ENCODE assay signal across 8 cellular contexts in the genomic region with DNA sequence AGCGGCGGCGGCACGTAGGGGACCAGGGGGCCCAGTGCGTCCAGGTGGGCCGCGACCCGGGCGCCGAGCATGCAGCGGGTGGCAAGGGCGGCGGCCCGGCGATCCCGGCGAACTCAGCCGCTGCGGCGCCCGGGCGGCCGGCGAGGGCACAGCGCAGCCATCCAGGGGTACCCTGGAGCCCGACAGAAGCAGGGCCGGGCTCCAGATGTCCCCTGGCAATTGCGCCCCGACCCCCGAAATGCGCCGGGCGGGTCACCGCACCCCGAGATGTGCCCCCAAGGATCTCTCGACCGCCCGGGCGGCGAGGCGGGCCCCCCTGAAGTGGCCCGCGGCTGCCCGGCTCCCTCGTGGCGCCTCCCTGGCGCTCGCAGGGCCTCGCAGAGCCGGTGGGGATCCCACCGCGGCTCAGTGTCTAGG. TPM values are rescaled to one million over a fixed set of nuclear protein-coding genes. Genes with fewer than 3 reads are reported as not detected.
DNase-seq lines count a peak whose midpoint lies in the region; ATAC-seq and TF ChIP-seq lines count a peak whose summit lies in the region.
"Not testable (repeated sequence)": the region's sequence is repeated elsewhere in the genome, so short reads cannot be mapped to it uniquely, and the experiment has no call there.

No MANE protein-coding gene starts in this region.

- H3K4me1 ChIP-seq in DND-41 (ENCODE audit: insufficient read depth, low read length) (peaks cover 83% of the 10 kb centered on the region), duodenal mucosa (ENCODE audit: control insufficient read depth in 1 of 2, insufficient read depth in 2 of 2, low read length in 2 of 2) (peaks cover 67 to 80% of the 10 kb centered on the region in 2 donors), iPS-18a (ENCODE audit: control insufficient read depth, low read depth, low read length) (peaks cover 24% of the 10 kb centered on the region), osteoblast (ENCODE audit: insufficient read depth, low read length) (peaks cover 72% of the 10 kb centered on the region), transverse colon (peaks cover 40 to 82% (median 70%) of the 10 kb centered on the region in 4 donors)

- peak overlapping the region; percentile 97 for H3K4me3 Mint-ChIP-seq in activated CD8-positive, alpha-beta T cell treated with anti-CD3 and anti-CD28 coated beads for 36 hours

- not testable (repeated sequence) for H3K9me3 Mint-ChIP-seq in activated CD8-positive, alpha-beta T cell treated with anti-CD3 and anti-CD28 coated beads for 36 hours

- POLR2A ChIA-PET in activated CD8-positive, alpha-beta T cell treated with anti-CD3 and anti-CD28 coated beads for 36 hours (lab: Charles Lee), result not testable (repeated sequence)

- in situ Hi-C loops in transverse colon (cut with MboI; ENCODE audit: low pct_ligation_motif_present in 1 of 4, low pct_unique_long_range_greater_than_20kb in 1 of 4, low sequenced_read_pairs in 3 of 4), result not testable (repeated sequence)

- TF ChIP-seq CTCF in DND-41 (IDR thresholded peaks at IDR 0.05; ENCODE audit: borderline replicate concordance, extremely low read depth, low read length, poor library complexity, severe bottlenecking); NB4 (IDR thresholded peaks at IDR 0.05; ENCODE audit: low read depth, low read length); activated CD8-positive, alpha-beta T cell treated with anti-CD3 and anti-CD28 coated beads for 36 hours (IDR thresholded peaks at IDR 0.05); osteoblast (IDR thresholded peaks at IDR 0.05; ENCODE audit: extremely low read depth, low read depth, low read length); transverse colon (IDR thresholded peaks at IDR 0.05): not testable (repeated sequence)

- not testable (repeated sequence) for TF ChIP-seq EP300 in transverse colon (IDR thresholded peaks at IDR 0.05; ENCODE audit: low read depth)

- H2AFZ ChIP-seq in DND-41 (ENCODE audit: low read depth, low read length) (peak overlapping the region; percentile 72), osteoblast (ENCODE audit: low read length) (peak overlapping the region; percentile 53)

- H3K27me3 Mint-ChIP-seq in activated CD8-positive, alpha-beta T cell treated with anti-CD3 and anti-CD28 coated beads for 36 hours, result not testable (repeated sequence)

- peak; percentile 13 for ATAC-seq in DND-41 (ENCODE audit: insufficient read depth, low read depth)
- peak; percentile 1 for ATAC-seq in HG02571 (IDR thresholded peaks at IDR 0.05; ENCODE audit: unreplicated experiment)
- not testable (repeated sequence) for ATAC-seq in activated CD8-positive, alpha-beta T cell treated with anti-CD3 and anti-CD28 coated beads for 36 hours

- peaks cover 58% of the 10 kb centered on the region for H4K20me1 ChIP-seq in DND-41 (ENCODE audit: insufficient read depth, low read length)
- peaks cover 57% of the 10 kb centered on the region for H4K20me1 ChIP-seq in osteoblast (ENCODE audit: insufficient read depth, low read length)

- WGBS in transverse colon (ENCODE audit: low coverage in 1 of 2), 2 donors, result 0% methylated on average over 2 to 33 of the region's 52 CpGs

- H3K4me2 ChIP-seq in DND-41 (ENCODE audit: insufficient read depth, low read length) (peak overlapping the region; percentile 98), osteoblast (ENCODE audit: insufficient read depth, low read length) (peak overlapping the region; percentile 100)

- H3K27ac Mint-ChIP-seq in activated CD8-positive, alpha-beta T cell treated with anti-CD3 and anti-CD28 coated beads for 36 hours, result peak overlapping the region; percentile 89

- not testable (repeated sequence) for H3K27ac ChIP-seq in DND-41 (ENCODE audit: low read length); duodenal mucosa (ENCODE audit: low read depth, low read length); iPS-18a (ENCODE audit: low read length); osteoblast (ENCODE audit: low read depth, low read length)
- H3K27ac ChIP-seq in transverse colon, result peak overlapping the region; percentile 87 to 89 (median 88)

- H3K9ac ChIP-seq in DND-41 (ENCODE audit: low read depth, low read length), result peak overlapping the region; percentile 50
- H3K9ac ChIP-seq in duodenal mucosa (ENCODE audit: low read depth in 1 of 2, low read length in 2 of 2), result peak overlapping the region in 1 of 2 donors; percentile 43
- peak overlapping the region; percentile 34 for H3K9ac ChIP-seq in iPS-18a (ENCODE audit: low read length)

- intact Hi-C loops in activated CD8-positive, alpha-beta T cell treated with anti-CD3 and anti-CD28 coated beads for 36 hours (cut with micrococcal nuclease); transverse colon (cut with DNase I; ENCODE audit: low total_unique reads): not testable (repeated sequence)

- TF ChIP-seq POLR2A in NB4 (IDR thresholded peaks at IDR 0.05; ENCODE audit: extremely low read depth, insufficient read length); transverse colon (IDR thresholded peaks at IDR 0.05): not testable (repeated sequence)

- H3K9me3 ChIP-seq in DND-41 (ENCODE audit: insufficient read depth, low read length, severe bottlenecking); duodenal mucosa (ENCODE audit: control insufficient read depth in 1 of 2, low read length in 2 of 2); iPS-18a (ENCODE audit: control insufficient read depth, low read depth, low read length); osteoblast (ENCODE audit: low read depth, low read length); transverse colon: not testable (repeated sequence)

- peaks cover 74% of the 10 kb centered on the region for H3K79me2 ChIP-seq in DND-41 (ENCODE audit: insufficient read depth, low read length)
- peaks cover 75% of the 10 kb centered on the region for H3K79me2 ChIP-seq in osteoblast (ENCODE audit: insufficient read depth, low read length)

- peaks cover 32% of the 10 kb centered on the region for H3K36me3 ChIP-seq in DND-41 (ENCODE audit: insufficient read depth, low read length)
- H3K36me3 ChIP-seq in duodenal mucosa (ENCODE audit: control insufficient read depth in 1 of 2, insufficient read depth in 2 of 2, low read length in 2 of 2); iPS-18a (ENCODE audit: control insufficient read depth, low read depth, low read length); transverse colon: not testable (repeated sequence)
- H3K36me3 ChIP-seq in osteoblast (ENCODE audit: insufficient read depth, low read length), result peaks cover 10% of the 10 kb centered on the region

- CTCF ChIA-PET in activated CD8-positive, alpha-beta T cell treated with anti-CD3 and anti-CD28 coated beads for 36 hours (lab: Charles Lee), result interaction anchor here (0.7 to 6.8 kb wide), 4 partner anchors 11 to 23 kb away, joined by 3 to 40 read pairs (median 4); no protein-coding TSS in a partner anchor

- H3K4me3 ChIP-seq in DND-41 (ENCODE audit: low read depth in 1 of 2, low read length in 2 of 2) (peak overlapping the region; percentile 46 to 78; a peak in 3 of 4 replicates), NB4 (ENCODE audit: low read depth, low read length) (peak overlapping the region; percentile 69), duodenal mucosa (ENCODE audit: low read depth in 1 of 2, low read length in 2 of 2) (peak overlapping the region; percentile 73 to 89), iPS-18a (ENCODE audit: low read length) (peak overlapping the region; percentile 76), osteoblast (ENCODE audit: insufficient read depth, low read length) (peak overlapping the region; percentile 81), transverse colon (peak overlapping the region; percentile 73 to 96 (median 91))

- peaks cover 70% of the 10 kb centered on the region for H3K4me1 Mint-ChIP-seq in activated CD8-positive, alpha-beta T cell treated with anti-CD3 and anti-CD28 coated beads for 36 hours (ENCODE audit: low read depth)

- not testable (repeated sequence) for H3K27me3 ChIP-seq in DND-41 (ENCODE audit: insufficient read depth, low read length, poor library complexity); duodenal mucosa (ENCODE audit: control insufficient read depth in 1 of 2, insufficient read depth in 2 of 2, low read length in 2 of 2); iPS-18a (ENCODE audit: control insufficient read depth, insufficient read depth, low read length); osteoblast (ENCODE audit: insufficient read depth, low read length); transverse colon

- DNase-seq in DND-41; NB4 (ENCODE audit: low read depth); activated CD8-positive, alpha-beta T cell treated with anti-CD3 and anti-CD28 coated beads for 36 hours; osteoblast (ENCODE audit: insufficient read length, low spot score, missing footprints): not testable (repeated sequence)
- peak; percentile 20 for DNase-seq in transverse colon

- H3K36me3 Mint-ChIP-seq in activated CD8-positive, alpha-beta T cell treated with anti-CD3 and anti-CD28 coated beads for 36 hours (ENCODE audit: low read depth), result peaks cover 34% of the 10 kb centered on the region

RNA-seq across cellular contexts. Expression of a gene that starts 0.3 kb away (rescaled TPM):
- 10 to 100 TPM; 24.8 to 25.3 TPM for total RNA-seq in activated CD8-positive, alpha-beta T cell treated with anti-CD3 and anti-CD28 coated beads for 36 hours
- total RNA-seq in osteoblast (32.7 and 34.0 TPM in 2 replicates), transverse colon (10 to 100 TPM; 36.2 to 76.4 (median 56.0) TPM)

RNA-seq across cellular contexts. Expression of a gene that starts 2.4 kb away (rescaled TPM):
- 10 to 100 TPM; 20.4 to 21.7 TPM for total RNA-seq in activated CD8-positive, alpha-beta T cell treated with anti-CD3 and anti-CD28 coated beads for 36 hours
- 18.9 and 25.7 TPM in 2 replicates for total RNA-seq in osteoblast
- 100 to 1,000 TPM in 2 of 4 donors, 10 to 100 TPM in 2; 38.2 to 153 (median 92.7) TPM for total RNA-seq in transverse colon
